ENCODE assay signal across 22 cellular contexts in genomic region chr1:156619582-156619955, GRCh38. TPM values are rescaled to one million over a fixed set of nuclear protein-coding genes. Genes with fewer than 3 reads are reported as not detected.
"Had no signal": no experiment of that assay in that cellular context is flagged by ENCODE, and none has a peak within 500 bp of the region (broad histone marks: within the 10 kb centered on the region; RNA-seq: fewer than 3 reads in every experiment).

No MANE protein-coding gene starts in this region.

- H3K27ac ChIP-seq: cardiac muscle cell, colonic mucosa, foreskin keratinocyte, prostate gland, right atrium auricular region, tibial artery, vagina had no signal

- H3K4me1 Mint-ChIP-seq: activated naive CD8-positive, alpha-beta T cell treated with anti-CD3 and anti-CD28 coated beads for 36 hours; activated T-helper 17 cell treated with anti-CD3 and anti-CD28 coated beads, Interleukin-2, amount 50 U/mL, for 72 hours had no signal

- DNase-seq: activated naive CD8-positive, alpha-beta T cell treated with anti-CD3 and anti-CD28 coated beads for 36 hours; amniotic stem cell; colonic mucosa; foreskin keratinocyte; stimulated activated CD4-positive, alpha-beta T cell treated with anti-CD3 and anti-CD28 coated beads, Interleukin-12 subunit alpha, Interleukin-12 subunit beta, amount 100 ng/mL, for 4 hours; stimulated activated CD4-positive, alpha-beta T cell treated with anti-CD3 and anti-CD28 coated beads, Interleukin-1b, Interleukin-23, amount 100 ng/mL, for 48 hours; T-helper 9 cell; tibial artery had no signal

- H3K4me1 ChIP-seq: foreskin keratinocyte had no signal

- H3K27ac Mint-ChIP-seq: activated CD4-positive, alpha-beta T cell treated with anti-CD3 and anti-CD28 coated beads, Interleukin-2, amount 10 ng/mL, durations not matched to agents 24 days and 14 days; activated CD8-positive, alpha-beta T cell treated with anti-CD3 and anti-CD28 coated beads for 36 hours; activated naive CD8-positive, alpha-beta T cell treated with anti-CD3 and anti-CD28 coated beads for 36 hours; activated T-helper 17 cell treated with anti-CD3 and anti-CD28 coated beads, Interleukin-2, amount 50 U/mL, for 72 hours had no signal

- H3K4me3 Mint-ChIP-seq: activated CD4-positive, alpha-beta T cell treated with anti-CD3 and anti-CD28 coated beads, Interleukin-2, amount 10 ng/mL, durations not matched to agents 24 days and 14 days; activated CD8-positive, alpha-beta T cell treated with anti-CD3 and anti-CD28 coated beads for 36 hours; activated naive CD8-positive, alpha-beta T cell treated with anti-CD3 and anti-CD28 coated beads for 36 hours; activated T-helper 17 cell treated with anti-CD3 and anti-CD28 coated beads, Interleukin-2, amount 50 U/mL, for 72 hours; neural crest cell had no signal

- H3K9me3 Mint-ChIP-seq: activated CD4-positive, alpha-beta T cell treated with anti-CD3 and anti-CD28 coated beads, Interleukin-2, amount 10 ng/mL, durations not matched to agents 24 days and 14 days; activated CD8-positive, alpha-beta T cell treated with anti-CD3 and anti-CD28 coated beads for 36 hours; activated naive CD8-positive, alpha-beta T cell treated with anti-CD3 and anti-CD28 coated beads for 36 hours; activated T-helper 17 cell treated with anti-CD3 and anti-CD28 coated beads, Interleukin-2, amount 50 U/mL, for 72 hours; neural crest cell had no signal

- H3K36me3 Mint-ChIP-seq: activated naive CD8-positive, alpha-beta T cell treated with anti-CD3 and anti-CD28 coated beads for 36 hours had no signal

- H3K36me3 ChIP-seq: cardiac muscle cell, colonic mucosa, prostate gland, right atrium auricular region, tibial artery, vagina had no signal

- H3K9me3 ChIP-seq: colonic mucosa, prostate gland, right atrium auricular region, tibial artery, vagina had no signal

- H3K4me3 ChIP-seq: cardiac muscle cell, colonic mucosa, prostate gland, right atrium auricular region, tibial artery, vagina had no signal

- ATAC-seq: activated CD8-positive, alpha-beta T cell treated with anti-CD3 and anti-CD28 coated beads for 36 hours; activated T-helper 17 cell treated with anti-CD3 and anti-CD28 coated beads, Interleukin-2, amount 50 U/mL, for 72 hours had no signal

RNA-seq across cellular contexts. Expression of gene HAPLN2, which starts 0.4 kb away (rescaled TPM):
- total RNA-seq: activated CD4-positive, alpha-beta T cell treated with anti-CD3 and anti-CD28 coated beads, Interleukin-2, amount 10 ng/mL, durations not matched to agents 24 days and 14 days; activated CD8-positive, alpha-beta T cell treated with anti-CD3 and anti-CD28 coated beads for 36 hours; activated naive CD8-positive, alpha-beta T cell treated with anti-CD3 and anti-CD28 coated beads for 36 hours; epithelial cell of proximal tubule; fibroblast of lung; foreskin keratinocyte; left lobe of liver; lung microvascular endothelial cell; osteoblast; vagina had no signal
- polyA plus RNA-seq: fibroblast of lung, foreskin keratinocyte, keratinocyte had no signal

RNA-seq across cellular contexts. Expression of gene BCAN, which starts 22.3 kb away (rescaled TPM):
- total RNA-seq: activated CD4-positive, alpha-beta T cell treated with anti-CD3 and anti-CD28 coated beads, Interleukin-2, amount 10 ng/mL, durations not matched to agents 24 days and 14 days; activated CD8-positive, alpha-beta T cell treated with anti-CD3 and anti-CD28 coated beads for 36 hours; activated naive CD8-positive, alpha-beta T cell treated with anti-CD3 and anti-CD28 coated beads for 36 hours; activated T-helper 17 cell treated with anti-CD3 and anti-CD28 coated beads, Interleukin-2, amount 50 U/mL, for 72 hours; epithelial cell of proximal tubule; fibroblast of lung; foreskin keratinocyte; left lobe of liver; lung microvascular endothelial cell; osteoblast; right atrium auricular region had no signal
- polyA plus RNA-seq: foreskin keratinocyte, keratinocyte had no signal

RNA-seq across cellular contexts. Expression of gene TTC24, which starts 40.0 kb away (rescaled TPM):
- total RNA-seq: colonic mucosa, epithelial cell of proximal tubule, fibroblast of lung, foreskin keratinocyte, left lobe of liver, lung microvascular endothelial cell, neural crest cell, osteoblast, prostate gland, right atrium auricular region, vagina had no signal
- polyA plus RNA-seq: cardiac muscle cell, fibroblast of lung, foreskin keratinocyte, keratinocyte had no signal
